1 cellular context compared by ENCODE assay signal in the genomic region with DNA sequence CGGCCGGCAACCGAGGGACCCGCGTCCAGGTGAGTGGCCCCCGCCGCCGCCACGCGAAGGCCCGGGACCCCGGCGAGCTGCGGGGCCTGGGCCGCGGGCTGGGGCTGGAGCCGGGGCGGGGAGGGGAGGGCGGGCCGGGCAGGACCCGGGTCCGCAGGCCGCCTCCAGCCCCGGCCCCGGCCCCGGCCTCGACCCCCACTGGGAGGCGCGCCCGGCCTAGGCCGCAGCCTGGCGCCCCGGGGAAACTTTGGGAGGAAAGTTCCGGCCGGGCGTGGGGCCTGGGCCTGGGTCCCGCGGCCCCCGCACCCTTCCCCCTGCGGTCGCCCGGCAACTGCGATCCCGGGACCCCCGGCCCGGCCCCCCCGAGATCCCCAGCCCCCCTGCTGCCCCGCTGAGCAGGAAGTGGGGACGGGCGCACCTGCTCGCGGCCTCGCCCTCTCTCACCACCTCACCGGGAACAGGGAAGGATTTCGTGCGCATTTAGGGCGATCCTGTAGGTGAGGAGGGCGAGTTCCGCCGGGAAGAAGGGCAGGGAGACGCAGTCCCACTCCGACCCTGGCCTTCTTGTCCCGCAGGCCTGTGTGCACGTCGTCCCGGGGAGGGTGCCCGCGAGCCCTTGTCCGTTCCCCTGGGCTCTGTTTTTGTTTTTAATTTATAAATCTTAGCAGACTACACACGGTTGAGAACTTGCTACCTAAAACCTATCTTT.
TF ChIP-seq lines count a peak whose summit lies in the region.

No MANE protein-coding gene starts in this region.

TF ChIP-seq in HEK293, 187 proteins besides CTCF, POLR2A, EP300 and RAD21 (continued from another document):
- TF ChIP-seq KLF17 (tag by site-specific recombination; IDR thresholded peaks at IDR 0.05): 0 out of 2 replicates have a peak, but pooled peaks have one; percentile 29
- no peak for TF ChIP-seq ZNF18 (tag by site-specific recombination; IDR thresholded peaks at IDR 0.05)
- no peak for TF ChIP-seq GLI4 (tag by site-specific recombination; IDR thresholded peaks at IDR 0.05)
- TF ChIP-seq ZNF621 (tag by site-specific recombination; IDR thresholded peaks at IDR 0.05): no peak
- no peak for TF ChIP-seq HIC1 (tag by site-specific recombination; IDR thresholded peaks at IDR 0.05)
- TF ChIP-seq AEBP2 (tag by site-specific recombination; IDR thresholded peaks at IDR 0.05; ENCODE audit: borderline replicate concordance): no peak
- TF ChIP-seq GLIS1 (tag by site-specific recombination; IDR thresholded peaks at IDR 0.05): no peak
- TF ChIP-seq SP2 (tag by site-specific recombination; IDR thresholded peaks at IDR 0.05): peak; percentile 26; the same call in 1 of the 2 replicates
- TF ChIP-seq ZIC2 (tag by site-specific recombination; IDR thresholded peaks at IDR 0.05): 0 out of 2 replicates have a peak, but pooled peaks have one; percentile 7
- TF ChIP-seq ZNF76 (tag by site-specific recombination; IDR thresholded peaks at IDR 0.05; ENCODE audit: borderline replicate concordance, low read depth): no peak
- no peak for TF ChIP-seq RBAK (tag by site-specific recombination; IDR thresholded peaks at IDR 0.05)
